1 cellular context compared by ENCODE assay signal in the genomic region with DNA sequence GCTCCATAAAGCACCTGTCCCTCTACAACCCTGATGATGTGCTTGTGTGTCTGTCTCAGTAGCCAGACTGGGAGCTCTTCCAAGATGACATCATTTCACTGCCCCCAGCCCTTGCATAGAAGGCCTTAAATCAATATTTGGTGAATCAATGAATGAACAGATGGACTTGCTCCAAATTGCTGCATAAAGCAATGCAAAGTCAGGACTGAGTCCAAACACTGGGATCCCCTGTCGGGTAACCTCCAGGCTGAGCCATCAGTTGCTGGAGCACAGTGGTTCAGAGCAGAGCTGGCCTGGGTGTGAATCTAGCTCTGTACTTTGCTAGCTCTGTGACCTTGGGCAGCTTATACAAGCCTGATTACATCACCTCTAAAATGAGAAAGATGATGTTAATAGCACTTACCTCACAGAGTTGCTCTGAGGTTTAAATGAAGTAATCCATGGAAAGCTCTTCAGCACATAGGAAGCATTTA.
TF ChIP-seq lines count a peak whose summit lies in the region.

No MANE protein-coding gene starts in this region.

TF ChIP-seq in HEK293, 187 proteins besides CTCF, POLR2A, EP300 and RAD21 (continued from another document):
- TF ChIP-seq, protein P1, sequence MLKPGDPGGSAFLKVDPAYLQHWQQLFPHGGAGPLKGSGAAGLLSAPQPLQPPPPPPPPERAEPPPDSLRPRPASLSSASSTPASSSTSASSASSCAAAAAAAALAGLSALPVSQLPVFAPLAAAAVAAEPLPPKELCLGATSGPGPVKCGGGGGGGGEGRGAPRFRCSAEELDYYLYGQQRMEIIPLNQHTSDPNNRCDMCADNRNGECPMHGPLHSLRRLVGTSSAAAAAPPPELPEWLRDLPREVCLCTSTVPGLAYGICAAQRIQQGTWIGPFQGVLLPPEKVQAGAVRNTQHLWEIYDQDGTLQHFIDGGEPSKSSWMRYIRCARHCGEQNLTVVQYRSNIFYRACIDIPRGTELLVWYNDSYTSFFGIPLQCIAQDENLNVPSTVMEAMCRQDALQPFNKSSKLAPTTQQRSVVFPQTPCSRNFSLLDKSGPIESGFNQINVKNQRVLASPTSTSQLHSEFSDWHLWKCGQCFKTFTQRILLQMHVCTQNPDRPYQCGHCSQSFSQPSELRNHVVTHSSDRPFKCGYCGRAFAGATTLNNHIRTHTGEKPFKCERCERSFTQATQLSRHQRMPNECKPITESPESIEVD (tag by site-specific recombination; IDR thresholded peaks at IDR 0.05), result no peak
- TF ChIP-seq ZEB2 (tag by site-specific recombination; IDR thresholded peaks at IDR 0.05) (peak; percentile 84), ZNF654 (tag by site-specific recombination; IDR thresholded peaks at IDR 0.05; ENCODE audit: low read depth) (no peak), ZFP37 (tag by site-specific recombination; IDR thresholded peaks at IDR 0.05) (peak; percentile 68; the same call in 1 of the 2 replicates), ZNF600 (tag by site-specific recombination; IDR thresholded peaks at IDR 0.05) (peak; percentile 64), ZNF157 (tag by site-specific recombination; IDR thresholded peaks at IDR 0.05) (no peak), SP3 (tag by site-specific recombination; IDR thresholded peaks at IDR 0.05) (no peak), ZNF146 (tag by site-specific recombination; IDR thresholded peaks at IDR 0.05) (no peak), ZNF202 (tag by site-specific recombination; IDR thresholded peaks at IDR 0.05; ENCODE audit: borderline replicate concordance) (no peak), ZFP41 (tag by site-specific recombination; IDR thresholded peaks at IDR 0.05; ENCODE audit: borderline replicate concordance) (no peak), ZNF214 (tag by site-specific recombination; IDR thresholded peaks at IDR 0.05; ENCODE audit: borderline replicate concordance) (no peak), ZNF2 (tag by site-specific recombination; IDR thresholded peaks at IDR 0.05) (no peak), ZNF23 (tag by site-specific recombination; IDR thresholded peaks at IDR 0.05; ENCODE audit: borderline replicate concordance) (no peak), SCRT2 (tag by site-specific recombination; IDR thresholded peaks at IDR 0.05) (peak; percentile 40; the same call in 1 of the 2 replicates)
- TF ChIP-seq, protein P2, sequence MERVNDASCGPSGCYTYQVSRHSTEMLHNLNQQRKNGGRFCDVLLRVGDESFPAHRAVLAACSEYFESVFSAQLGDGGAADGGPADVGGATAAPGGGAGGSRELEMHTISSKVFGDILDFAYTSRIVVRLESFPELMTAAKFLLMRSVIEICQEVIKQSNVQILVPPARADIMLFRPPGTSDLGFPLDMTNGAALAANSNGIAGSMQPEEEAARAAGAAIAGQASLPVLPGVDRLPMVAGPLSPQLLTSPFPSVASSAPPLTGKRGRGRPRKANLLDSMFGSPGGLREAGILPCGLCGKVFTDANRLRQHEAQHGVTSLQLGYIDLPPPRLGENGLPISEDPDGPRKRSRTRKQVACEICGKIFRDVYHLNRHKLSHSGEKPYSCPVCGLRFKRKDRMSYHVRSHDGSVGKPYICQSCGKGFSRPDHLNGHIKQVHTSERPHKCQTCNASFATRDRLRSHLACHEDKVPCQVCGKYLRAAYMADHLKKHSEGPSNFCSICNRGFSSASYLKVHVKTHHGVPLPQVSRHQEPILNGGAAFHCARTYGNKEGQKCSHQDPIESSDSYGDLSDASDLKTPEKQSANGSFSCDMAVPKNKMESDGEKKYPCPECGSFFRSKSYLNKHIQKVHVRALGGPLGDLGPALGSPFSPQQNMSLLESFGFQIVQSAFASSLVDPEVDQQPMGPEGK (tag by site-specific recombination; IDR thresholded peaks at IDR 0.05), result peak; percentile 73
- TF ChIP-seq, protein P3, sequence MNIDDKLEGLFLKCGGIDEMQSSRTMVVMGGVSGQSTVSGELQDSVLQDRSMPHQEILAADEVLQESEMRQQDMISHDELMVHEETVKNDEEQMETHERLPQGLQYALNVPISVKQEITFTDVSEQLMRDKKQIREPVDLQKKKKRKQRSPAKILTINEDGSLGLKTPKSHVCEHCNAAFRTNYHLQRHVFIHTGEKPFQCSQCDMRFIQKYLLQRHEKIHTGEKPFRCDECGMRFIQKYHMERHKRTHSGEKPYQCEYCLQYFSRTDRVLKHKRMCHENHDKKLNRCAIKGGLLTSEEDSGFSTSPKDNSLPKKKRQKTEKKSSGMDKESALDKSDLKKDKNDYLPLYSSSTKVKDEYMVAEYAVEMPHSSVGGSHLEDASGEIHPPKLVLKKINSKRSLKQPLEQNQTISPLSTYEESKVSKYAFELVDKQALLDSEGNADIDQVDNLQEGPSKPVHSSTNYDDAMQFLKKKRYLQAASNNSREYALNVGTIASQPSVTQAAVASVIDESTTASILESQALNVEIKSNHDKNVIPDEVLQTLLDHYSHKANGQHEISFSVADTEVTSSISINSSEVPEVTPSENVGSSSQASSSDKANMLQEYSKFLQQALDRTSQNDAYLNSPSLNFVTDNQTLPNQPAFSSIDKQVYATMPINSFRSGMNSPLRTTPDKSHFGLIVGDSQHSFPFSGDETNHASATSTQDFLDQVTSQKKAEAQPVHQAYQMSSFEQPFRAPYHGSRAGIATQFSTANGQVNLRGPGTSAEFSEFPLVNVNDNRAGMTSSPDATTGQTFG (tag by site-specific recombination; IDR thresholded peaks at IDR 0.05; ENCODE audit: borderline replicate concordance), result no peak
- TF ChIP-seq, protein P4, sequence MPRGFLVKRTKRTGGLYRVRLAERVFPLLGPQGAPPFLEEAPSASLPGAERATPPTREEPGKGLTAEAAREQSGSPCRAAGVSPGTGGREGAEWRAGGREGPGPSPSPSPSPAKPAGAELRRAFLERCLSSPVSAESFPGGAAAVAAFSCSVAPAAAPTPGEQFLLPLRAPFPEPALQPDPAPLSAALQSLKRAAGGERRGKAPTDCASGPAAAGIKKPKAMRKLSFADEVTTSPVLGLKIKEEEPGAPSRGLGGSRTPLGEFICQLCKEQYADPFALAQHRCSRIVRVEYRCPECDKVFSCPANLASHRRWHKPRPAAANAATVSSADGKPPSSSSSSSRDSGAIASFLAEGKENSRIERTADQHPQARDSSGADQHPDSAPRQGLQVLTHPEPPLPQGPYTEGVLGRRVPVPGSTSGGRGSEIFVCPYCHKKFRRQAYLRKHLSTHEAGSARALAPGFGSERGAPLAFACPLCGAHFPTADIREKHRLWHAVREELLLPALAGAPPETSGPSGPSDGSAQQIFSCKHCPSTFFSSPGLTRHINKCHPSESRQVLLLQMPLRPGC (tag by site-specific recombination; IDR thresholded peaks at IDR 0.05), result no peak
- TF ChIP-seq, protein P5, sequence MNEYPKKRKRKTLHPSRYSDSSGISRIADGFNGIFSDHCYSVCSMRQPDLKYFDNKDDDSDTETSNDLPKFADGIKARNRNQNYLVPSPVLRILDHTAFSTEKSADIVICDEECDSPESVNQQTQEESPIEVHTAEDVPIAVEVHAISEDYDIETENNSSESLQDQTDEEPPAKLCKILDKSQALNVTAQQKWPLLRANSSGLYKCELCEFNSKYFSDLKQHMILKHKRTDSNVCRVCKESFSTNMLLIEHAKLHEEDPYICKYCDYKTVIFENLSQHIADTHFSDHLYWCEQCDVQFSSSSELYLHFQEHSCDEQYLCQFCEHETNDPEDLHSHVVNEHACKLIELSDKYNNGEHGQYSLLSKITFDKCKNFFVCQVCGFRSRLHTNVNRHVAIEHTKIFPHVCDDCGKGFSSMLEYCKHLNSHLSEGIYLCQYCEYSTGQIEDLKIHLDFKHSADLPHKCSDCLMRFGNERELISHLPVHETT (tag by site-specific recombination; IDR thresholded peaks at IDR 0.05), result peak; percentile 71
